ENCODE assay signal across 23 cellular contexts in genomic region chr17:16427020-16427419, GRCh38.
"Had no signal": no experiment of that assay in that cellular context is flagged by ENCODE, and none has a peak within 500 bp of the region (broad histone marks: within the 10 kb centered on the region; RNA-seq: fewer than 3 reads in every experiment).

No MANE protein-coding gene starts in this region.

- DNase-seq: dorsolateral prefrontal cortex; effector CD4-positive, alpha-beta T cell; foreskin fibroblast; gastrocnemius medialis; head of caudate nucleus; lower lobe of right lung; naive thymus-derived CD8-positive, alpha-beta T cell; nephron progenitor cell; occipital lobe; ovary; posterior cingulate gyrus; psoas muscle; right cardiac atrium; stimulated activated CD4-positive, alpha-beta T cell treated with anti-CD3 and anti-CD28 coated beads, Interleukin-15, amount 100 ng/mL, for 24 hours; stimulated activated CD4-positive, alpha-beta T cell treated with anti-CD3 and anti-CD28 coated beads, Interleukin-2, amount 100 ng/mL, for 48 hours; stimulated activated naive CD4-positive, alpha-beta T cell; stimulated activated naive CD8-positive, alpha-beta T cell treated with anti-CD3 and anti-CD28 coated beads, Interleukin-15, amount 100 ng/mL, for 72 hours; transverse colon; upper lobe of right lung; uterus had no signal

- H3K27ac ChIP-seq: dorsolateral prefrontal cortex, gastrocnemius medialis, lower lobe of right lung, ovary, psoas muscle, skin epidermis, suprapubic skin, transverse colon, upper lobe of right lung, uterus had no signal

- H3K4me1 ChIP-seq: gastrocnemius medialis, psoas muscle, transverse colon, upper lobe of right lung, uterus had no signal

- ATAC-seq: gastrocnemius medialis; naive thymus-derived CD8-positive, alpha-beta T cell; psoas muscle; stimulated activated naive CD8-positive, alpha-beta T cell treated with anti-CD3 and anti-CD28 coated beads, Interleukin-15, amount 100 ng/mL, for 72 hours had no signal

- H3K36me3 ChIP-seq: gastrocnemius medialis, ovary, uterus had no signal

- H3K4me3 ChIP-seq: dorsolateral prefrontal cortex, gastrocnemius medialis, lower lobe of right lung, ovary, psoas muscle, skin epidermis, suprapubic skin, transverse colon, upper lobe of right lung, uterus had no signal

- H3K9me3 ChIP-seq: gastrocnemius medialis, lower lobe of right lung, ovary, psoas muscle, suprapubic skin, transverse colon, upper lobe of right lung, uterus had no signal

- FAIRE-seq: keratinocyte had no signal

- H3K27me3 ChIP-seq: dorsolateral prefrontal cortex, gastrocnemius medialis, ovary, suprapubic skin, transverse colon, upper lobe of right lung, uterus had no signal
